In genomic region chr19:2455481-2456300, GRCh38 we compare ENCODE assay signal across 8 cellular contexts. TPM values are rescaled to one million over a fixed set of nuclear protein-coding genes. Genes with fewer than 3 reads are reported as not detected.
DNase-seq lines count a peak whose midpoint lies in the region; ATAC-seq, FAIRE-seq and TF ChIP-seq lines count a peak whose summit lies in the region.

No MANE protein-coding gene starts in this region.

- BruUV-seq in GM12878 (replicated peaks; lab: Mats Ljungman, UMichigan): no TSS peak

- CTCF ChIA-PET in GM12878 (lab: Yijun Ruan, JAX): no interaction called here

- H3K4me3 ChIP-seq in SJSA1 (peak overlapping the region; percentile 98), GM12878 (peak overlapping the region; percentile 99), keratinocyte (ENCODE audit: control insufficient read depth in 2 of 3, extremely low read depth in 1 of 3, insufficient read depth in 2 of 3, low read depth in 1 of 3, low read length in 3 of 3) (peak overlapping the region; percentile 79 to 98 (median 91))

- peak overlapping the region; percentile 94 for H3K9ac ChIP-seq in GM12878 (ENCODE audit: control insufficient read depth, insufficient read depth, low read length)
- peak overlapping the region; percentile 86 for H3K9ac ChIP-seq in keratinocyte (ENCODE audit: control insufficient read depth, extremely low read depth, insufficient read depth, low read length)

- peak; percentile 90 for DNase-seq in GM13976 (ENCODE audit: low spot score)
- DNase-seq in SJSA1 (ENCODE audit: low read depth in 1 of 2, low spot score in 2 of 2): peak in 1 of 2 experiments; percentile 56
- DNase-seq in GM12878 (ENCODE audit: low read depth, low spot score): no peak
- DNase-seq in keratinocyte (ENCODE audit: low read depth, low spot score): no peak
- peak; percentile 43 to 49 for DNase-seq in stimulated activated CD4-positive, alpha-beta T cell treated with anti-CD3 and anti-CD28 coated beads, Interleukin-4, amount 100 ng/mL, for 48 hours (ENCODE audit: low read depth in 2 of 2)
- no peak for DNase-seq in pons (ENCODE audit: low spot score)

- H3K27ac ChIP-seq in SJSA1 (peak overlapping the region; percentile 57), GM12878 (ENCODE audit: control insufficient read depth, insufficient read depth) (peak overlapping the region; percentile 90), keratinocyte (ENCODE audit: control insufficient read depth, insufficient read depth, low read length) (peak overlapping the region; percentile 66)

- TF ChIP-seq POLR2A in GM12878 (IDR thresholded peaks at IDR 0.05; ENCODE audit: low read depth, low read length): peak; percentile 26; the same call in 1 of the 2 replicates

- H3K36me3 ChIP-seq in SJSA1 (peaks cover 52% of the 10 kb centered on the region), GM12878 (ENCODE audit: control insufficient read depth in 2 of 2, insufficient read depth in 2 of 2, low read length in 1 of 2) (peaks cover 8 to 10% of the 10 kb centered on the region in 2 experiments; a peak in 3 of 4 replicates), keratinocyte (ENCODE audit: control insufficient read depth in 2 of 2, extremely low read depth in 1 of 2, insufficient read depth in 2 of 2, low read length in 2 of 2) (peaks cover 0 to 5% of the 10 kb centered on the region in 2 experiments)

- H3K9me3 ChIP-seq in SJSA1 (replicated peaks) (0 out of 2 replicates have a peak, but pooled peaks cover 2% of the 10 kb centered on the region), GM12878 (replicated peaks; ENCODE audit: control insufficient read depth, insufficient read depth, low read length) (no peaks in the 10 kb centered on the region), keratinocyte (ENCODE audit: control insufficient read depth, low read depth, low read length) (no peaks in the 10 kb centered on the region)

- H4K20me1 ChIP-seq in GM12878 (ENCODE audit: control insufficient read depth, insufficient read depth) (peaks cover 12% of the 10 kb centered on the region), keratinocyte (ENCODE audit: control insufficient read depth, extremely low read depth, insufficient read depth, low read length) (peaks cover 6% of the 10 kb centered on the region)

- H3K4me1 ChIP-seq in SJSA1 (replicated peaks) (peaks cover 18% of the 10 kb centered on the region), GM12878 (ENCODE audit: control insufficient read depth, insufficient read depth, low read length) (peaks cover 19% of the 10 kb centered on the region), keratinocyte (ENCODE audit: control insufficient read depth, extremely low read depth, insufficient read depth, low read length) (peaks cover 10% of the 10 kb centered on the region)

- SMC1A ChIA-PET in GM12878 (lab: Charles Lee; ENCODE audit: uncharacterized antibody, unreplicated experiment): no interaction called here

- no peak for FAIRE-seq in GM12878 (lab: Jason Lieb, UNC)
- no peak for FAIRE-seq in keratinocyte (lab: Jason Lieb, UNC)

- TF ChIP-seq RAD21 in GM12878 (IDR thresholded peaks at IDR 0.05; ENCODE audit: insufficient read depth, low read depth, low read length): no peak

- H2AFZ ChIP-seq in GM12878 (ENCODE audit: control insufficient read depth, low read depth, low read length) (0 out of 2 replicates have a peak overlapping the region, but pooled peaks have one; percentile 55), keratinocyte (ENCODE audit: control insufficient read depth, low read length) (no peak overlapping the region)

- H3K27me3 ChIP-seq in SJSA1 (replicated peaks) (no peaks in the 10 kb centered on the region), GM12878 (replicated peaks in 1 of 2; ENCODE audit: control insufficient read depth in 2 of 2, insufficient read depth in 2 of 2, low read length in 1 of 2) (no peaks in the 10 kb centered on the region), keratinocyte (ENCODE audit: control insufficient read depth, extremely low read depth, insufficient read depth, low read length) (no peaks in the 10 kb centered on the region)

- dilution Hi-C loops in keratinocyte (cut with MboI; ENCODE audit: extremely low pct_ligation_motif_present, low sequenced_read_pairs): no loop called here

- no peak for TF ChIP-seq CTCF in GM13976 (IDR thresholded peaks at IDR 0.05; ENCODE audit: borderline replicate concordance, control extremely low read depth, extremely low read depth, insufficient read depth, missing control alignments)
- TF ChIP-seq CTCF in GM12878 (IDR thresholded peaks at IDR 0.05 in 2 of 3, conservative IDR thresholded peaks at IDR 0.05 in 1 of 3; ENCODE audit: control insufficient read depth in 2 of 3, extremely low read depth in 1 of 3, insufficient read depth in 1 of 3, low read depth in 3 of 3, low read length in 3 of 3): no peak
- no peak for TF ChIP-seq CTCF in keratinocyte (optimal IDR thresholded peaks at IDR 0.05 in 1 of 3, IDR thresholded peaks at IDR 0.05 in 1 of 3, conservative IDR thresholded peaks at IDR 0.05 in 1 of 3; ENCODE audit: extremely low read depth in 1 of 3, insufficient read depth in 2 of 3, low read length in 3 of 3)

- H3K9me1 ChIP-seq in keratinocyte (ENCODE audit: control insufficient read depth, extremely low read depth, insufficient read depth, low read length): no peaks in the 10 kb centered on the region

- H3K79me2 ChIP-seq in GM12878 (ENCODE audit: control insufficient read depth, insufficient read depth, low read length) (peaks cover 64% of the 10 kb centered on the region), keratinocyte (ENCODE audit: control insufficient read depth, insufficient read depth, low read length) (peaks cover 58% of the 10 kb centered on the region)

- RAD21 ChIA-PET in GM12878 (lab: Charles Lee; ENCODE audit: unreplicated experiment): interaction anchor here (0.5 to 1.5 kb wide), 6 partner anchors 61 to 220 kb away, joined by 3 to 5 read pairs (median 4); no protein-coding TSS in a partner anchor

- WGBS in GM12878 (ENCODE audit: insufficient coverage, insufficient replicate concordance, low lambda C conversion rate, missing lambda C conversion rate): under 1% methylated on average over 34 of the region's 42 CpGs

- in situ Hi-C loops in GM13976 (cut with MboI; ENCODE audit: low sequenced_read_pairs, unreplicated experiment): no loop called here
- in situ Hi-C loops in GM12878 (cut with MboI): no loop called here

- POLR2A ChIA-PET in GM12878 (lab: Charles Lee): interaction anchor here (0.5 to 1.7 kb wide), 15 partner anchors 12 to 198 kb away, joined by 3 to 11 read pairs (median 3); partner anchors contain the start of genes GADD45B and TIMM13

- H3K4me2 ChIP-seq in GM12878 (ENCODE audit: control insufficient read depth, insufficient read depth) (peak overlapping the region; percentile 93), keratinocyte (ENCODE audit: control insufficient read depth, extremely low read depth, insufficient read depth, low read depth, low read length) (peak overlapping the region; percentile 88)

- intact Hi-C loops in GM12878 (cut with micrococcal nuclease; ENCODE audit: unreplicated experiment): loop anchor here (1.0 kb wide), 1 partner anchor 28 kb away; the partner anchor contains the start of gene TIMM13

- ATAC-seq in HG02678 (IDR thresholded peaks at IDR 0.05; ENCODE audit: unreplicated experiment) (peak; percentile 32), GM12878 (peak; percentile 80), GM18858 (IDR thresholded peaks at IDR 0.05; ENCODE audit: unreplicated experiment) (no peak)

- no peak for TF ChIP-seq EP300 in GM12878 (IDR thresholded peaks at IDR 0.05; ENCODE audit: borderline replicate concordance in 1 of 2, control insufficient read depth in 1 of 2, low read depth in 2 of 2, low read length in 2 of 2)

RNA-seq across cellular contexts. Expression of gene LMNB2, which starts 1.1 kb away (rescaled TPM):
- 275 and 316 TPM in 2 replicates for total RNA-seq in SJSA1 (2014; rRNA removed; shearing (Covaris generic))
- 39.2 and 49.9 TPM in 2 replicates for total RNA-seq in GM12878 (2013; cell fraction: nucleolus; rRNA removed)
- total RNA-seq in GM12878 (2014; rRNA removed) (98.7 and 107 TPM in 2 replicates), GM12878 (2014; rRNA removed; fragmentation: Illumina TruSeq; extraction: Trizol) (63.4 and 66.4 TPM in 2 replicates), GM12878 (2021) (117 and 118 TPM in 2 replicates)
- polyA plus RNA-seq in GM12878 (2011; ENCODE audit: low read depth): 34.0 TPM
- polyA plus RNA-seq in GM12878 (2011; rRNA removed) (62.9 and 98.1 TPM in 2 replicates), GM12878 (2014; fragmentation: Illumina TruSeq; extraction: Trizol) (80.1 and 121 TPM in 2 replicates), GM12878 (2014; fragmentation: Nextera tagmentation; extraction: Ambion mirVana) (1 to 10 TPM in 1 of 2 experiments, under 1 TPM in 1; 0.61 to 1.9 TPM), GM12878 (2014; rRNA removed) (94.8 and 108 TPM in 2 replicates), GM12878 (2016; fragmentation: Nextera tagmentation; extraction: Ambion mirVana) (10 to 100 TPM; 10.4 to 47.3 TPM), keratinocyte (55.7 to 84.8 TPM (median 80.1 TPM) in 3 replicates)
- 131 and 153 TPM in 2 replicates for polyA plus RNA-seq in GM12878 (2011; cell fraction: cytosol; rRNA removed)
- polyA plus RNA-seq in GM12878 (2011; cell fraction: nucleus; rRNA removed): 89.5 and 121 TPM in 2 replicates
- polyA plus RNA-seq in GM12878 (2012): 45.1 and 51.1 TPM in 2 replicates
- polyA minus RNA-seq in GM12878 (2011; rRNA and poly(A)+ RNA removed): 61.8 and 93.7 TPM in 2 replicates
- polyA minus RNA-seq in GM12878 (2011; cell fraction: cytosol; rRNA and poly(A)+ RNA removed): 29.2 and 34.9 TPM in 2 replicates
- 14.7 and 19.8 TPM in 2 replicates for polyA minus RNA-seq in GM12878 (2011; cell fraction: nucleus; rRNA and poly(A)+ RNA removed)
- polyA plus RNA-seq in keratinocyte (2011; ENCODE audit: low read depth): 8.0 TPM
- polyA plus RNA-seq in keratinocyte (2011; cell fraction: cytosol; rRNA removed): 37.6 and 49.0 TPM in 2 replicates
- 59.8 and 68.0 TPM in 2 replicates for polyA plus RNA-seq in keratinocyte (2011; cell fraction: nucleus; rRNA removed)
- polyA plus RNA-seq in keratinocyte (2012; ENCODE audit: low replicate concordance): 12.4 and 76.0 TPM in 2 replicates
- 46.8 to 87.1 TPM (median 57.1 TPM) in 3 replicates for polyA minus RNA-seq in keratinocyte
- polyA minus RNA-seq in keratinocyte (2011; cell fraction: cytosol; rRNA and poly(A)+ RNA removed): 90.9 TPM
- 21.3 and 24.7 TPM in 2 replicates for polyA minus RNA-seq in keratinocyte (2011; cell fraction: nucleus; rRNA and poly(A)+ RNA removed)

RNA-seq across cellular contexts. Expression of gene GADD45B, which starts 20.2 kb away (rescaled TPM):
- 112 and 132 TPM in 2 replicates for total RNA-seq in SJSA1 (2014; rRNA removed; shearing (Covaris generic))
- 313 and 319 TPM in 2 replicates for total RNA-seq in GM12878 (2013; cell fraction: nucleolus; rRNA removed)
- total RNA-seq in GM12878 (2014; rRNA removed) (89.5 and 97.3 TPM in 2 replicates), GM12878 (2014; rRNA removed; fragmentation: Illumina TruSeq; extraction: Trizol) (51.1 and 53.5 TPM in 2 replicates), GM12878 (2021) (101 and 104 TPM in 2 replicates)
- polyA plus RNA-seq in GM12878 (2011; ENCODE audit: low read depth): 59.9 TPM
- polyA plus RNA-seq in GM12878 (2011; rRNA removed) (112 and 180 TPM in 2 replicates), GM12878 (2014; fragmentation: Illumina TruSeq; extraction: Trizol) (12.4 and 33.7 TPM in 2 replicates), GM12878 (2014; fragmentation: Nextera tagmentation; extraction: Ambion mirVana) (10 to 100 TPM in 1 of 2 experiments, 1 to 10 TPM in 1; 2.4 to 10.5 TPM), GM12878 (2014; rRNA removed) (150 and 165 TPM in 2 replicates), GM12878 (2016; fragmentation: Nextera tagmentation; extraction: Ambion mirVana) (100 to 1,000 TPM in 1 of 2 experiments, 10 to 100 TPM in 1; 92.7 to 106 TPM), keratinocyte (20.6 to 32.4 TPM (median 26.8 TPM) in 3 replicates)
- polyA plus RNA-seq in GM12878 (2011; cell fraction: cytosol; rRNA removed): 262 and 293 TPM in 2 replicates
- 355 and 391 TPM in 2 replicates for polyA plus RNA-seq in GM12878 (2011; cell fraction: nucleus; rRNA removed)
- 129 and 137 TPM in 2 replicates for polyA plus RNA-seq in GM12878 (2012)
- 93.1 and 170 TPM in 2 replicates for polyA minus RNA-seq in GM12878 (2011; rRNA and poly(A)+ RNA removed)
- 64.0 and 71.2 TPM in 2 replicates for polyA minus RNA-seq in GM12878 (2011; cell fraction: cytosol; rRNA and poly(A)+ RNA removed)
- polyA minus RNA-seq in GM12878 (2011; cell fraction: nucleus; rRNA and poly(A)+ RNA removed): 216 and 321 TPM in 2 replicates
- 149 TPM for polyA plus RNA-seq in keratinocyte (2011; ENCODE audit: low read depth)
- polyA plus RNA-seq in keratinocyte (2011; cell fraction: cytosol; rRNA removed): 9.5 and 12.5 TPM in 2 replicates
- polyA plus RNA-seq in keratinocyte (2011; cell fraction: nucleus; rRNA removed): 34.9 and 41.2 TPM in 2 replicates
- polyA plus RNA-seq in keratinocyte (2012; ENCODE audit: low replicate concordance): 21.0 and 188 TPM in 2 replicates
- 9.5 to 21.8 TPM (median 13.7 TPM) in 3 replicates for polyA minus RNA-seq in keratinocyte
- polyA minus RNA-seq in keratinocyte (2011; cell fraction: cytosol; rRNA and poly(A)+ RNA removed): 40.5 TPM
- 16.2 and 25.8 TPM in 2 replicates for polyA minus RNA-seq in keratinocyte (2011; cell fraction: nucleus; rRNA and poly(A)+ RNA removed)

RNA-seq across cellular contexts. Expression of gene TIMM13, which starts 28.3 kb away (rescaled TPM):
- total RNA-seq in SJSA1 (2014; rRNA removed; shearing (Covaris generic)): 48.8 and 86.2 TPM in 2 replicates
- total RNA-seq in GM12878 (2013; cell fraction: nucleolus; rRNA removed): 59.7 and 74.3 TPM in 2 replicates
- 69.5 and 80.8 TPM in 2 replicates for total RNA-seq in GM12878 (2014; rRNA removed)
- 28.3 and 34.4 TPM in 2 replicates for total RNA-seq in GM12878 (2014; rRNA removed; fragmentation: Illumina TruSeq; extraction: Trizol)
- total RNA-seq in GM12878 (2021): 151 and 160 TPM in 2 replicates
- polyA plus RNA-seq in GM12878 (2011; ENCODE audit: low read depth): 23.9 TPM
- polyA plus RNA-seq in GM12878 (2011; rRNA removed): 17.1 and 38.9 TPM in 2 replicates
- 74.2 and 137 TPM in 2 replicates for polyA plus RNA-seq in GM12878 (2011; cell fraction: cytosol; rRNA removed)
- polyA plus RNA-seq in GM12878 (2011; cell fraction: nucleus; rRNA removed): 67.2 and 71.6 TPM in 2 replicates
- polyA plus RNA-seq in GM12878 (2012): 48.0 and 50.4 TPM in 2 replicates
- 1.6 and 9.9 TPM in 2 replicates for polyA plus RNA-seq in GM12878 (2014; fragmentation: Illumina TruSeq; extraction: Trizol)
- polyA plus RNA-seq in GM12878 (2014; fragmentation: Nextera tagmentation; extraction: Ambion mirVana): 10 to 100 TPM; 17.9 to 46.3 TPM
- polyA plus RNA-seq in GM12878 (2014; rRNA removed): 82.1 and 111 TPM in 2 replicates
- polyA plus RNA-seq in GM12878 (2016; fragmentation: Nextera tagmentation; extraction: Ambion mirVana): 100 to 1,000 TPM; 200 to 205 TPM
- polyA minus RNA-seq in GM12878 (2011; rRNA and poly(A)+ RNA removed): 5.5 and 23.9 TPM in 2 replicates
- 18.7 and 24.1 TPM in 2 replicates for polyA minus RNA-seq in GM12878 (2011; cell fraction: cytosol; rRNA and poly(A)+ RNA removed)
- polyA minus RNA-seq in GM12878 (2011; cell fraction: nucleus; rRNA and poly(A)+ RNA removed): 9.9 and 18.2 TPM in 2 replicates
- polyA plus RNA-seq in keratinocyte: 38.8 to 64.3 TPM (median 45.0 TPM) in 3 replicates
- polyA plus RNA-seq in keratinocyte (2011; ENCODE audit: low read depth): 42.2 TPM
- 17.1 and 68.7 TPM in 2 replicates for polyA plus RNA-seq in keratinocyte (2011; cell fraction: cytosol; rRNA removed)
- 16.8 and 22.4 TPM in 2 replicates for polyA plus RNA-seq in keratinocyte (2011; cell fraction: nucleus; rRNA removed)
- polyA plus RNA-seq in keratinocyte (2012; ENCODE audit: low replicate concordance): 38.7 and 116 TPM in 2 replicates
- 9.1 to 11.1 TPM (median 10.2 TPM) in 3 replicates for polyA minus RNA-seq in keratinocyte
- 73.9 TPM for polyA minus RNA-seq in keratinocyte (2011; cell fraction: cytosol; rRNA and poly(A)+ RNA removed)
- polyA minus RNA-seq in keratinocyte (2011; cell fraction: nucleus; rRNA and poly(A)+ RNA removed): 12.3 and 15.5 TPM in 2 replicates

Comparison
In these comparisons a context has a peak if more than half of its experiments do, and no peak if none do; other contexts are left out.
1. DNase-seq: peak in GM13976 (single experiment) and stimulated activated CD4-positive, alpha-beta T cell treated with anti-CD3 and anti-CD28 coated beads, Interleukin-4, amount 100 ng/mL, for 48 hours (2 of 2); none in GM12878 (single experiment), keratinocyte (single experiment) and pons (single experiment).
2. Peak in every context shown above with its lines, with median percentiles within 50 percentile points of each other: H3K27ac ChIP-seq and H3K4me3 ChIP-seq.